Comparison of ENCODE assay signal across 27 cellular contexts in genomic region chr1:184911830-184912229, GRCh38.
DNase-seq lines count a peak whose midpoint lies in the region; ATAC-seq, FAIRE-seq and TF ChIP-seq lines count a peak whose summit lies in the region.
"Had no signal": no experiment of that assay in that cellular context is flagged by ENCODE, and none has a peak within 500 bp of the region (broad histone marks: within the 10 kb centered on the region; RNA-seq: fewer than 3 reads in every experiment).

No MANE protein-coding gene starts in this region.

- WGBS in right cardiac atrium = 87% methylated on average over 2 of the region's 2 CpGs

- no peak for ATAC-seq in right cardiac atrium
- ATAC-seq: GM12878 had no signal

- H3K4me1 ChIP-seq in left ventricle myocardium inferior (peaks cover 98% of the 10 kb centered on the region), right cardiac atrium (ENCODE audit: control insufficient read depth, insufficient read depth, low read length) (peaks cover 2% of the 10 kb centered on the region), muscle layer of colon (ENCODE audit: insufficient read depth, low read length) (peaks cover 50% of the 10 kb centered on the region)
- H3K4me1 ChIP-seq: BE2C, BLaER1 had no signal

- no peak for DNase-seq in left ventricle myocardium inferior
- DNase-seq in right cardiac atrium = no peak
- no peak for DNase-seq in MV-4-11 (lab: John Stamatoyannopoulos, UW)
- DNase-seq in pons (ENCODE audit: low spot score) = no peak
- DNase-seq: 8988T; ACHN; BE2C; C1 segment of cervical spinal cord; CD4-positive, alpha-beta memory T cell; CD4-positive, CD25-positive, alpha-beta regulatory T cell; CD8-positive, alpha-beta memory T cell; COR-L47; DMS 273 treated with DMSO at 0.1 percent for 48 hours; DMS153; DMS53; DMS79; DND-41; EL; GDM1 had no signal

- intact Hi-C loops in left ventricle myocardium inferior (cut with micrococcal nuclease) = no loop called here
- intact Hi-C loops in right cardiac atrium (cut with DNase I) = no loop called here

- no peaks in the 10 kb centered on the region for H3K36me3 ChIP-seq in left ventricle myocardium inferior
- no peaks in the 10 kb centered on the region for H3K36me3 ChIP-seq in muscle layer of colon (ENCODE audit: insufficient read depth, low read length)
- H3K36me3 ChIP-seq: BE2C, BLaER1 had no signal

- no peak for TF ChIP-seq CTCF in left ventricle myocardium inferior (IDR thresholded peaks at IDR 0.05; ENCODE audit: borderline replicate concordance)

- H3K27me3 ChIP-seq in left ventricle myocardium inferior (ENCODE audit: low read depth) (no peaks in the 10 kb centered on the region), right cardiac atrium (ENCODE audit: control insufficient read depth, insufficient read depth) (no peaks in the 10 kb centered on the region), muscle layer of colon (ENCODE audit: control insufficient read depth in 1 of 2, insufficient read depth in 2 of 2, low read length in 2 of 2) (no peaks in the 10 kb centered on the region)
- H3K27me3 ChIP-seq: BLaER1 had no signal

- peak overlapping the region; percentile 67 for H3K27ac ChIP-seq in left ventricle myocardium inferior (replicated peaks)
- no peak overlapping the region for H3K27ac ChIP-seq in right cardiac atrium (ENCODE audit: low read length)
- H3K27ac ChIP-seq in muscle layer of colon (ENCODE audit: low read depth, low read length) = peak overlapping the region; percentile 10
- H3K27ac ChIP-seq: BLaER1 had no signal

- no peak overlapping the region for H3K9ac ChIP-seq in muscle layer of colon (ENCODE audit: low read length)
- H3K9ac ChIP-seq: BLaER1 had no signal

- peak; percentile 55 for FAIRE-seq in TTC549 (lab: Jason Lieb, UNC)
- FAIRE-seq: A204.1, GM12878, GM12892, GM18507, GM19239 had no signal

- no peak overlapping the region for H3K4me3 ChIP-seq in left ventricle myocardium inferior
- no peak overlapping the region for H3K4me3 ChIP-seq in right cardiac atrium (ENCODE audit: low read length)
- no peak overlapping the region for H3K4me3 ChIP-seq in muscle layer of colon (ENCODE audit: low read depth in 1 of 2, low read length in 2 of 2)
- H3K4me3 ChIP-seq: BLaER1, GM12878 had no signal

- no peaks in the 10 kb centered on the region for H3K9me3 ChIP-seq in left ventricle myocardium inferior (replicated peaks)
- H3K9me3 ChIP-seq in right cardiac atrium (ENCODE audit: control insufficient read depth, low read length) = no peaks in the 10 kb centered on the region
- no peaks in the 10 kb centered on the region for H3K9me3 ChIP-seq in muscle layer of colon (ENCODE audit: low read length)
- H3K9me3 ChIP-seq: BE2C, BLaER1 had no signal
